13 cellular contexts compared by ENCODE assay signal in the genomic region with DNA sequence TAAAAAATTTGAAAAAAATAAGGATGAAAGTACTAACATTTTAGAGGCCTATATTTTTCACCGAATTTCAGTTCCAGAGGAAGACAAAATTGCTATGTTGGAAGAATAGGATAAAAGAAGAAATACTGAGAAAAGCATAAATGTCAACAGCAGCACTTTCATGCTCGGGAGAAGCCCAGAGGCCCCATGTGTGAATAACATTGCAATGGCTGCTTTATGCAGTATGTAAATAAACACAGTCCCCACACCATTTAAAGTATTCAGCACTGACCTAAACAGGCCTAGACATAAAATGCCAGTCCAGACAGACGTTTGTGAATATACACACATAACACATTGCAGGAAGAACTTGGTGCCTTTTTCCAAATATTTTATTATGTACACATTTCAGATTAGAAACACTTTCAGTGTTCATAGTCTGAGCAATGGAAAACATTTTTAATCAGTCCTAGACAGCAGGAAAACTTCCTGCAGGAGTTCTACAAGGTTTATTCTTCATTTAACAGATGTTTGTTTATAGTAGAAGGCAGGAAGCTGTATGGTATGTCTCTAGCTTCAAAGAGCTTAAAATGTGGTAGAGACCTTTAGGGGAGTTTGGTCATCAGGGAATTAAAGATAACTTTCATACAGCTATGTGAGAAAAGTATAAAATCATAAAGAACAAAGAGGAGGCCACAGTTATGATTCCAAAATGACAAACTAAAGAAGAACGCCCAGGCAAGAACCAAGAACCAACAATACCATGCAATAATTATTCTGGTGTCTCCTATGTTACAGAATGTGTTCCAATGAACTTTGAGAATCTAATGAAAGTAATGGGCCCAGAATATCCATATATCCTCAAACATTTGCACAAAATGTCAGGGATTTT. TPM values are rescaled to one million over a fixed set of nuclear protein-coding genes. Genes with fewer than 3 reads are reported as not detected.
DNase-seq lines count a peak whose midpoint lies in the region; ATAC-seq, FAIRE-seq and TF ChIP-seq lines count a peak whose summit lies in the region.
"Had no signal": no experiment of that assay in that cellular context is flagged by ENCODE, and none has a peak within 500 bp of the region (broad histone marks: within the 10 kb centered on the region; RNA-seq: fewer than 3 reads in every experiment).

No MANE protein-coding gene starts in this region.

- no peak for TF ChIP-seq POLR2A in esophagus squamous epithelium (IDR thresholded peaks at IDR 0.05)

- H3K4me1 Mint-ChIP-seq in progenitor cell of endocrine pancreas (ENCODE audit: low read depth), result peaks cover 2% of the 10 kb centered on the region

- DNase-seq in EL (peak; percentile 53), SJSA1 (ENCODE audit: low read depth in 1 of 2, low spot score in 2 of 2) (peak; percentile 48 to 79), esophagus squamous epithelium (lab: John Stamatoyannopoulos, UW) (no peak), progenitor cell of endocrine pancreas (ENCODE audit: low spot score, unreplicated experiment) (no peak), lower lobe of right lung (no peak), kidney (no peak), retina (no peak)
- DNase-seq: activated CD8-positive, alpha-beta T cell treated with anti-CD3 and anti-CD28 coated beads, Interleukin-2, amount 10 ng/mL, durations not matched to agents 7 days and 5 days; foreskin melanocyte; mesendoderm had no signal

- H3K27ac ChIP-seq in SJSA1, result peak overlapping the region; percentile 32
- peak overlapping the region in 3 of 4 donors; percentile 45 to 61 (median 53) for H3K27ac ChIP-seq in esophagus squamous epithelium
- H3K27ac ChIP-seq in rectal smooth muscle tissue (ENCODE audit: low read depth, low read length), result peak overlapping the region; percentile 71
- H3K27ac ChIP-seq in lower lobe of right lung, result no peak overlapping the region
- H3K27ac ChIP-seq in kidney (ENCODE audit: low read depth in 2 of 2, low read length in 2 of 2), result peak overlapping the region in 1 of 2 donors; percentile 43

- FAIRE-seq in kidney (lab: Jason Lieb, UNC), result no peak
- FAIRE-seq: GM12892, HTR-8/SVneo had no signal

- H3K4me1 ChIP-seq in SJSA1 (replicated peaks), result peaks cover 42% of the 10 kb centered on the region
- peaks cover 12 to 36% (median 19%) of the 10 kb centered on the region in 3 donors for H3K4me1 ChIP-seq in esophagus squamous epithelium
- peaks cover 39% of the 10 kb centered on the region for H3K4me1 ChIP-seq in rectal smooth muscle tissue (ENCODE audit: control insufficient read depth, insufficient read depth, low read length)
- H3K4me1 ChIP-seq in lower lobe of right lung, result peaks cover 14% of the 10 kb centered on the region
- H3K4me1 ChIP-seq in kidney (ENCODE audit: control insufficient read depth in 1 of 2, insufficient read depth in 1 of 2, low read depth in 1 of 2, low read length in 2 of 2), result no peaks in the 10 kb centered on the region

- H3K9me3 Mint-ChIP-seq in progenitor cell of endocrine pancreas (ENCODE audit: low read depth), result peaks cover 6% of the 10 kb centered on the region

- no peak overlapping the region for H3K4me3 Mint-ChIP-seq in progenitor cell of endocrine pancreas (ENCODE audit: low read depth)
- H3K4me3 Mint-ChIP-seq: activated CD8-positive, alpha-beta T cell treated with anti-CD3 and anti-CD28 coated beads, Interleukin-2, amount 10 ng/mL, durations not matched to agents 7 days and 5 days had no signal

- H3K36me3 ChIP-seq in SJSA1 (no peaks in the 10 kb centered on the region), esophagus squamous epithelium (no peaks in the 10 kb centered on the region), rectal smooth muscle tissue (ENCODE audit: control insufficient read depth, insufficient read depth, low read length) (no peaks in the 10 kb centered on the region), lower lobe of right lung (no peaks in the 10 kb centered on the region), kidney (ENCODE audit: control insufficient read depth in 1 of 2, insufficient read depth in 2 of 2, low read length in 2 of 2) (no peaks in the 10 kb centered on the region)

- H3K4me3 ChIP-seq in SJSA1, result no peak overlapping the region
- no peak overlapping the region for H3K4me3 ChIP-seq in esophagus squamous epithelium
- H3K4me3 ChIP-seq in rectal smooth muscle tissue (ENCODE audit: low read length), result no peak overlapping the region
- no peak overlapping the region for H3K4me3 ChIP-seq in lower lobe of right lung
- no peak overlapping the region for H3K4me3 ChIP-seq in kidney (ENCODE audit: low read length in 2 of 2)

- no peaks in the 10 kb centered on the region for H3K27me3 Mint-ChIP-seq in progenitor cell of endocrine pancreas

- H3K36me3 Mint-ChIP-seq in progenitor cell of endocrine pancreas (ENCODE audit: insufficient read depth), result peaks cover 6% of the 10 kb centered on the region

- no peak overlapping the region for H3K9ac ChIP-seq in rectal smooth muscle tissue (ENCODE audit: low read length)
- H3K9ac ChIP-seq in kidney (ENCODE audit: low read length in 2 of 2), result no peak overlapping the region

- no peak for ATAC-seq in lower lobe of right lung
- ATAC-seq: activated CD8-positive, alpha-beta T cell treated with anti-CD3 and anti-CD28 coated beads, Interleukin-2, amount 10 ng/mL, durations not matched to agents 7 days and 5 days had no signal

- intact Hi-C loops in esophagus squamous epithelium (cut with DNase I) (no loop called here), lower lobe of right lung (cut with DNase I) (no loop called here), kidney (cut with DNase I) (no loop called here)

- TF ChIP-seq CTCF in esophagus squamous epithelium (IDR thresholded peaks at IDR 0.05) (no peak), progenitor cell of endocrine pancreas (IDR thresholded peaks at IDR 0.05; ENCODE audit: unreplicated experiment) (no peak), lower lobe of right lung (IDR thresholded peaks at IDR 0.05) (no peak), kidney (IDR thresholded peaks at IDR 0.05; ENCODE audit: borderline replicate concordance, extremely low read depth, insufficient read depth) (no peak)

- 33 to 45% methylated on average over 4 of the region's 4 CpGs for WGBS in esophagus squamous epithelium, 2 donors

- H3K27ac Mint-ChIP-seq in progenitor cell of endocrine pancreas, result no peak overlapping the region
- H3K27ac Mint-ChIP-seq: activated CD8-positive, alpha-beta T cell treated with anti-CD3 and anti-CD28 coated beads, Interleukin-2, amount 10 ng/mL, durations not matched to agents 7 days and 5 days had no signal

- H3K27me3 ChIP-seq in SJSA1 (replicated peaks) (no peaks in the 10 kb centered on the region), esophagus squamous epithelium (no peaks in the 10 kb centered on the region), rectal smooth muscle tissue (ENCODE audit: control insufficient read depth, insufficient read depth, low read length) (no peaks in the 10 kb centered on the region), lower lobe of right lung (ENCODE audit: low read depth) (no peaks in the 10 kb centered on the region)

- H3K9me3 ChIP-seq in SJSA1 (replicated peaks) (no peaks in the 10 kb centered on the region), esophagus squamous epithelium (no peaks in the 10 kb centered on the region), lower lobe of right lung (no peaks in the 10 kb centered on the region), kidney (ENCODE audit: control insufficient read depth in 1 of 2, low read length in 2 of 2) (no peaks in the 10 kb centered on the region)

RNA-seq across cellular contexts. Expression of a gene that starts 30.5 kb away (rescaled TPM):
- total RNA-seq in SJSA1 (2014; rRNA removed; shearing (Covaris generic)), result 188 and 238 TPM in 2 replicates
- total RNA-seq in esophagus squamous epithelium (100 to 1,000 TPM; 242 to 468 (median 286) TPM), progenitor cell of endocrine pancreas (216 and 224 TPM in 2 replicates), lower lobe of right lung (284 TPM), kidney (189 TPM)
- polyA plus RNA-seq in kidney (ENCODE audit: insufficient read depth, low read depth, low replicate concordance), result 38.6 TPM

Comparison
In these comparisons a context has a peak if more than half of its experiments do, and no peak if none do; other contexts are left out.
1. DNase-seq: peak in EL (single experiment) and SJSA1 (2 of 2); none in esophagus squamous epithelium (single experiment), progenitor cell of endocrine pancreas (single experiment), lower lobe of right lung (single experiment), kidney (single experiment) and retina (single experiment).